Comparison of ENCODE assay signal across 18 cellular contexts in the genomic region with DNA sequence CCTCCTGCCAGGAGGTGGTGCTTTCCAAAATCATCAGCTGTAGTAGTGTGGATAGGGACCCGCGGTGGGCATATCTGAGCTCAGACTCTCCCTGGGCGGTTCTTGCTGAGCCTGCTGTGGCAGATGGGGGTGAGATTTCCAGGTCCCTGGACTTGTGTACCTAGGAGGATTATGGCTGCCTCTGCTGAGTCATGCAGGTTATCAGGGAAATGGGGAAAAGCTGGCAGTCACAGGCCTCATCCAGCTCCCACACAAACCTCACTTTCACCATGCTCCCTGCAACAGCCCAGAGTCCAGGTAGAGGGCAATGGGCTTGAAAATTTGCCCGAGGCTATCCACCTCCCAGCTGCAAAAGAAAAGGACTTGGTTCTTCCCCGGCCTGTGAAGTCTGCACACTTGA. TPM values are rescaled to one million over a fixed set of nuclear protein-coding genes. Genes with fewer than 3 reads are reported as not detected.
A peak's percentile ranks its signal among the peaks of the same experiment; 100 is the strongest.
DNase-seq lines count a peak whose midpoint lies in the region; ATAC-seq and TF ChIP-seq lines count a peak whose summit lies in the region.
"Had no signal": no experiment of that assay in that cellular context is flagged by ENCODE, and none has a peak within 500 bp of the region (broad histone marks: within the 10 kb centered on the region; RNA-seq: fewer than 3 reads in every experiment).

No MANE protein-coding gene starts in this region.

- H3K36me3 ChIP-seq in WERI-Rb-1 = no peaks in the 10 kb centered on the region
- H3K36me3 ChIP-seq: BE2C, heart right ventricle, transverse colon had no signal

- H3K9me3 ChIP-seq in WERI-Rb-1 (ENCODE audit: severe bottlenecking) = peaks cover 9% of the 10 kb centered on the region
- H3K9me3 ChIP-seq: BE2C, transverse colon had no signal

- intact Hi-C loops in posterior cingulate gyrus (cut with DNase I) = no loop called here

- no peak overlapping the region for H3K4me3 ChIP-seq in WERI-Rb-1 (ENCODE audit: low read depth, low read length)
- H3K4me3 ChIP-seq: heart right ventricle, lung, transverse colon had no signal

- no peaks in the 10 kb centered on the region for H3K27me3 ChIP-seq in WERI-Rb-1 (ENCODE audit: insufficient read depth, low read depth, severe bottlenecking)
- H3K27me3 ChIP-seq: BE2C, heart right ventricle, transverse colon had no signal

- peak; percentile 38 for DNase-seq in ELF-1 (ENCODE audit: low read depth, low spot score)
- peak; percentile 46 for DNase-seq in HT1080 (ENCODE audit: low read depth)
- DNase-seq in WERI-Rb-1 = peak; percentile 85
- peak; percentile 42 for DNase-seq in kidney glomerular epithelial cell (lab: John Stamatoyannopoulos, UW)
- DNase-seq in AG20443 (ENCODE audit: low spot score) = no peak
- DNase-seq in posterior cingulate gyrus = no peak
- DNase-seq: aorta; BE2C; effector memory CD8-positive, alpha-beta T cell; GOT3; immature natural killer cell; NCI-H1417 treated with DMSO at 0.1 percent for 48 hours; stimulated activated CD4-positive, alpha-beta T cell treated with anti-CD3 and anti-CD28 coated beads, Interleukin-2, amount 100 ng/mL, for 24 hours; stimulated activated naive CD8-positive, alpha-beta T cell treated with anti-CD3 and anti-CD28 coated beads, Interleukin-15, Interleukin-2, amounts not matched to agents 100 U/mL and 50 U/mL, for 24 hours; transverse colon had no signal

- no peak for ATAC-seq in GM21723 (IDR thresholded peaks at IDR 0.05; ENCODE audit: unreplicated experiment)
- ATAC-seq: effector memory CD8-positive, alpha-beta T cell; heart right ventricle; stimulated activated naive CD8-positive, alpha-beta T cell treated with anti-CD3 and anti-CD28 coated beads, Interleukin-15, Interleukin-2, amounts not matched to agents 100 U/mL and 50 U/mL, for 24 hours had no signal

- H3K27ac ChIP-seq in WERI-Rb-1 = peak overlapping the region; percentile 82
- H3K27ac ChIP-seq: heart right ventricle, transverse colon had no signal

- TF ChIP-seq CTCF in WERI-Rb-1 (IDR thresholded peaks at IDR 0.05; ENCODE audit: low read depth, low read length) = no peak

RNA-seq across cellular contexts. Expression of gene MAMDC2, which starts 23.4 kb away (rescaled TPM):
- 0.17 and 0.37 TPM in 2 replicates for total RNA-seq in HT1080 (2014; rRNA removed; shearing (Covaris generic))
- polyA plus RNA-seq in HT1080 (2015; cell fraction: cytosol; rRNA removed) = 0.37 and 0.43 TPM in 2 replicates
- 0.31 and 0.48 TPM in 2 replicates for polyA plus RNA-seq in HT1080 (2015; cell fraction: nucleus; rRNA removed)

Comparison
In these comparisons a context has a peak if more than half of its experiments do, and no peak if none do; other contexts are left out.
1. DNase-seq: peak in ELF-1 (single experiment), HT1080 (single experiment), WERI-Rb-1 (single experiment) and kidney glomerular epithelial cell (single experiment); none in AG20443 (single experiment) and posterior cingulate gyrus (0 of 10).